In the genomic region with DNA sequence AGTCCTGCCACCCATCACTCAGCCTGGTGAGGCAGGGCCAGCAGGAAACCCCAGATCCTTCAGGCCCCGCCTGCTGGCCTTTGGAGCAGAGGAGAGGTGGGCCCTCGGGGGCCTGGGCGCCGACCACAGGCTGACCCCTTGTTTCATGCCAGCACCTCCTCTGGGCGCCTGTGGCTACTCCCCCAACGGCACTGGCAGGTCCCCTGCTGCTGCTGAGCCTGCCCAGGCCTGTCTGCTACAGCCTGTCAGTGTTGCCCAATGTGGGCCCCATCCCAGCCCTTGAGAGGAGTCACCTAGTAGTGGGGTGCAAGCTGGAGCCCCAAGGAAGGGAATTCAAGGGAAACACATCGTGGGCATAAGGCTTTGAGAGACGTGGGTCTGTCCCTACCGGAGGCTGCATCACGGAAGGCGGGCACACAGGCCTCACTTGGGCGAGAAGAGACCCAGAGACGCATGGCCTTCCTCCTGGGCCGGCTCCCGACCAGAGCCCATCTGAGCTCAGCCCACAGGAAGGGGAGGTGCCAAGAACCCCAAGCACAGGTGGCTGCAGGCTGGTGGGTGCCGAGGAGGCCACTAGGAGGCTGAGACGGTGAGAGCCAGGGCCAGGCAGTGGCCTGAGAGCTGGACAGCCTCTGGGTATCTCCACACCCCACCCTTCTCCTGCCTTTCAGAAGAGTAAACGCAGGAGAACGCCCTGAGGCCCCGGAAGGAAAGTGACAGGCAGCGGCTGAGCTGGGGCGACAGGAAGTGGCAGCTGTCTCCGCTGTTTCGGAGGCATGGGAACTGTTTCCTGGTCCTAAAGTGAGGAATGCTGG, we compare ENCODE assay signal across 8 cellular contexts. TPM values are rescaled to one million over a fixed set of nuclear protein-coding genes. Genes with fewer than 3 reads are reported as not detected.
A peak's percentile ranks its signal among the peaks of the same experiment; 100 is the strongest.
DNase-seq lines count a peak whose midpoint lies in the region; ATAC-seq and FAIRE-seq lines count a peak whose summit lies in the region.

No MANE protein-coding gene starts in this region.

- H3K4me3 ChIP-seq in small intestine (ENCODE audit: low read depth in 1 of 2, low read length in 2 of 2) = peak overlapping the region in 1 of 2 donors; percentile 30

- H3K9me3 ChIP-seq in small intestine (ENCODE audit: control insufficient read depth, low read depth) = no peaks in the 10 kb centered on the region

- H3K4me1 ChIP-seq in small intestine (ENCODE audit: control insufficient read depth in 2 of 2, insufficient read depth in 1 of 2, low read depth in 1 of 2, low read length in 1 of 2) = peaks cover 0 to 6% of the 10 kb centered on the region in 2 donors

- ATAC-seq in GM19372 (IDR thresholded peaks at IDR 0.05; ENCODE audit: low read depth, unreplicated experiment) (peak; percentile 81), left ventricle myocardium superior (peak; percentile 42)

- FAIRE-seq in HTR-8/SVneo (lab: Jason Lieb, UNC) (peak; percentile 82), small intestine (lab: Jason Lieb, UNC) (no peak)

- DNase-seq in CMK (ENCODE audit: low read depth) = peak; percentile 88
- peak; percentile 88 for DNase-seq in HTR-8/SVneo (ENCODE audit: insufficient read length, low spot score)
- DNase-seq in SHP77 (lab: John Stamatoyannopoulos, UW) = peak; percentile 86 to 89
- DNase-seq in activated naive CD4-positive, alpha-beta T cell treated with Interleukin-2 at 50 U/mL for 16 hours = peak; percentile 65
- DNase-seq in left ventricle myocardium superior = peak; percentile 60
- peak; percentile 76 for DNase-seq in small intestine
- no peak for DNase-seq in DMS79 treated with DMSO at 0.1 percent for 48 hours (lab: John Stamatoyannopoulos, UW)

- intact Hi-C loops in left ventricle myocardium superior (cut with micrococcal nuclease) = no loop called here

- H3K36me3 ChIP-seq in small intestine (ENCODE audit: control insufficient read depth in 2 of 2, insufficient read depth in 2 of 2, low read length in 2 of 2) = no peaks in the 10 kb centered on the region

- 14 to 25% (median 15%) methylated on average over 23 to 24 of the region's 24 CpGs for WGBS in small intestine, 3 donors

- H3K27me3 ChIP-seq in small intestine (ENCODE audit: control insufficient read depth in 2 of 2, insufficient read depth in 2 of 2, low read length in 2 of 2) = no peaks in the 10 kb centered on the region

- H3K27ac ChIP-seq in small intestine (ENCODE audit: low read depth in 1 of 2, low read length in 1 of 2) = peak overlapping the region; percentile 77 to 79

RNA-seq across cellular contexts. Expression of gene FASN, which starts 8.1 kb away (rescaled TPM):
- total RNA-seq in left ventricle myocardium superior = 17.0 TPM
- polyA plus RNA-seq in small intestine = 100 to 1,000 TPM in 1 of 3 donors, 10 to 100 TPM in 2; 13.2 to 103 (median 13.5) TPM

RNA-seq across cellular contexts. Expression of gene DUS1L, which starts 40.5 kb away (rescaled TPM):
- total RNA-seq in left ventricle myocardium superior = 67.7 TPM
- 100 to 1,000 TPM; 115 to 170 (median 140) TPM for polyA plus RNA-seq in small intestine

RNA-seq across cellular contexts. Expression of gene GPS1, which starts 54.4 kb away (rescaled TPM):
- total RNA-seq in left ventricle myocardium superior = 90.6 TPM
- polyA plus RNA-seq in small intestine = 100 to 1,000 TPM in 2 of 3 donors, 10 to 100 TPM in 1; 80.4 to 161 (median 156) TPM

RNA-seq across cellular contexts. Expression of gene RFNG, which starts 54.5 kb away (rescaled TPM):
- 21.8 TPM for total RNA-seq in left ventricle myocardium superior
- 10 to 100 TPM; 35.4 to 43.8 (median 40.0) TPM for polyA plus RNA-seq in small intestine
